Comparison of ENCODE assay signal across 18 cellular contexts in genomic region chr5:172624083-172624995, GRCh38.
"Had no signal": no experiment of that assay in that cellular context is flagged by ENCODE, and none has a peak within 500 bp of the region (broad histone marks: within the 10 kb centered on the region; RNA-seq: fewer than 3 reads in every experiment).

No MANE protein-coding gene starts in this region.

- H2AFZ ChIP-seq: hepatocyte had no signal

- ATAC-seq: activated T-cell treated with anti-CD3 and anti-CD28 coated beads, Interleukin-2, amount 50 U/mL, for 72 hours; esophagus mucosa; mucosa of descending colon; stimulated activated naive CD8-positive, alpha-beta T cell treated with anti-CD3 and anti-CD28 coated beads, Interleukin-15, amount 100 ng/mL, for 72 hours had no signal

- H3K36me3 ChIP-seq: tibial artery had no signal

- H3K27ac ChIP-seq: tibial artery had no signal

- DNase-seq: activated CD4-positive, alpha-beta memory T cell treated with anti-CD3 and anti-CD28 coated beads, Interleukin-2, amount 10 ng/mL, durations not matched to agents 7 days and 5 days; activated CD4-positive, alpha-beta T cell treated with anti-CD3 and anti-CD28 coated beads for 48 hours; activated gamma-delta T cell; activated T-cell treated with anti-CD3 and anti-CD28 coated beads, Interleukin-2, amount 50 U/mL, for 72 hours; anterior cingulate cortex; dermis blood vessel endothelial cell; effector memory CD4-positive, alpha-beta T cell; foreskin melanocyte; kidney glomerular epithelial cell; mesenchymal stem cell; posterior cingulate gyrus; retina; stimulated activated CD4-positive, alpha-beta T cell treated with anti-CD3 and anti-CD28 coated beads, Interleukin-12 subunit alpha, Interleukin-12 subunit beta, amount 100 ng/mL, for 4 hours; stimulated activated naive CD8-positive, alpha-beta T cell treated with anti-CD3 and anti-CD28 coated beads, Interleukin-15, amount 100 ng/mL, for 72 hours had no signal

- H3K9me3 ChIP-seq: mucosa of descending colon, tibial artery had no signal

- H3K4me3 ChIP-seq: hepatocyte, mucosa of descending colon, tibial artery had no signal

- H3K4me1 ChIP-seq: tibial artery had no signal

- H3K27me3 ChIP-seq: hepatocyte, tibial artery had no signal

- H3K4me2 ChIP-seq: hepatocyte had no signal
